In genomic region chrX:41332005-41332404, GRCh38 we compare ENCODE assay signal across 8 cellular contexts. TPM values are rescaled to one million over a fixed set of nuclear protein-coding genes. Genes with fewer than 3 reads are reported as not detected.
DNase-seq lines count a peak whose midpoint lies in the region; ATAC-seq, FAIRE-seq and TF ChIP-seq lines count a peak whose summit lies in the region.

No MANE protein-coding gene starts in this region.

- no peaks in the 10 kb centered on the region for H3K27me3 Mint-ChIP-seq in Calu3 (ENCODE audit: unreplicated experiment)

- ATAC-seq in GM18517 (IDR thresholded peaks at IDR 0.05; ENCODE audit: unreplicated experiment) (no peak), HG03354 (IDR thresholded peaks at IDR 0.05; ENCODE audit: poor library complexity, severe bottlenecking, unreplicated experiment) (no peak)

- no TSS peak for BruUV-seq in Calu3 (replicated peaks; lab: Mats Ljungman, UMichigan)

- intact Hi-C loops in Calu3 (cut with micrococcal nuclease; ENCODE audit: unreplicated experiment), result loop anchor here (5.0 to 10.0 kb wide), 2 partner anchors 53 to 55 kb away; no protein-coding TSS in a partner anchor

- TF ChIP-seq CTCF in Calu3 (IDR thresholded peaks at IDR 0.05; ENCODE audit: unreplicated experiment) (no peak), H1 (IDR thresholded peaks at IDR 0.05; ENCODE audit: control extremely low read depth in 1 of 3, insufficient read depth in 1 of 3, low read depth in 1 of 3, low read length in 3 of 3) (no peak), neutrophil (IDR thresholded peaks at IDR 0.05) (no peak)

- no peak overlapping the region for H2BK12ac ChIP-seq in H1 (ENCODE audit: low read depth, low read length)

- peak overlapping the region in 1 of 4 experiments; percentile 74; a peak in 1 of 7 replicates for H3K9ac ChIP-seq in H1 (replicated peaks in 1 of 4; ENCODE audit: extremely low read depth in 1 of 4, low read depth in 3 of 4, low read length in 3 of 4)

- no peaks in the 10 kb centered on the region for H3K4me1 Mint-ChIP-seq in Calu3 (ENCODE audit: low read depth, unreplicated experiment)

- no peak overlapping the region for H2AFZ ChIP-seq in H1 (ENCODE audit: low read length)

- no peak overlapping the region for H3K18ac ChIP-seq in H1 (ENCODE audit: extremely low read depth, low read length)

- H3K9me3 Mint-ChIP-seq in Calu3 (ENCODE audit: low read depth, unreplicated experiment), result no peaks in the 10 kb centered on the region

- CTCF ChIA-PET in Calu3 (lab: Charles Lee) (interaction anchor here (0.6 to 1.0 kb wide), 3 partner anchors 52 to 191 kb away, joined by 3 to 4 read pairs (median 3); no protein-coding TSS in a partner anchor), H1 (lab: Charles Lee; ENCODE audit: partially characterized antibody) (interaction anchor here (0.5 kb wide), 1 partner anchor 939 kb away, joined by 3 read pairs; no protein-coding TSS in a partner anchor)

- H3K36me3 Mint-ChIP-seq in Calu3 (ENCODE audit: insufficient read depth, unreplicated experiment), result peaks cover 51% of the 10 kb centered on the region

- no peak overlapping the region for H2AK5ac ChIP-seq in H1 (ENCODE audit: low read depth, low read length)

- no peak overlapping the region for H2BK120ac ChIP-seq in H1 (replicated peaks; ENCODE audit: low read depth, low read length)

- H3K4me3 ChIP-seq in H1 (ENCODE audit: extremely low read depth in 1 of 4, insufficient read depth in 2 of 4, low read depth in 3 of 4, low read length in 4 of 4), result peak overlapping the region in 2 of 4 experiments; percentile 66 to 99; a peak in 4 of 8 replicates
- peak overlapping the region; percentile 81 to 93 for H3K4me3 ChIP-seq in neutrophil (ENCODE audit: low read depth in 1 of 2, low read length in 1 of 2)

- H3K23ac ChIP-seq in H1 (ENCODE audit: insufficient read length), result no peak overlapping the region

- H3K79me1 ChIP-seq in H1 (ENCODE audit: low read depth, low read length), result no peaks in the 10 kb centered on the region

- peaks cover 25 to 39% of the 10 kb centered on the region in 2 experiments for H3K79me2 ChIP-seq in H1 (ENCODE audit: control insufficient read depth in 1 of 2, insufficient read depth in 2 of 2, low read length in 2 of 2)

- TF ChIP-seq EP300 in H1 (IDR thresholded peaks at IDR 0.05; ENCODE audit: borderline replicate concordance in 1 of 2, low read depth in 2 of 2, low read length in 2 of 2), result no peak

- H3K56ac ChIP-seq in H1 (replicated peaks; ENCODE audit: insufficient read length, low read depth, low read length), result no peak overlapping the region

- TF ChIP-seq POLR2A in H1 (IDR thresholded peaks at IDR 0.05; ENCODE audit: control extremely low read depth in 1 of 2, low read depth in 2 of 2, low read length in 2 of 2), result no peak

- WGBS in H1 (ENCODE audit: extremely low coverage in 1 of 2, insufficient coverage in 1 of 2, insufficient read length in 1 of 2, insufficient replicate concordance in 2 of 2, low coverage in 1 of 2, low lambda C conversion rate in 2 of 2, missing lambda C conversion rate in 1 of 2), 2 experiments, result 50% methylated on average over 4 of the region's 4 CpGs; no CpG with 5 or more reads in 1 of the 2 experiments

- H4K8ac ChIP-seq in H1 (ENCODE audit: extremely low read depth, insufficient read depth, low read length), result no peak overlapping the region

- H3K14ac ChIP-seq in H1 (ENCODE audit: insufficient read length), result no peak overlapping the region

- no peak overlapping the region for H2BK5ac ChIP-seq in H1 (ENCODE audit: low read depth, low read length)

- H4K5ac ChIP-seq in H1 (ENCODE audit: insufficient read length, low read depth, low read length), result no peak overlapping the region

- no peak for TF ChIP-seq RAD21 in H1 (IDR thresholded peaks at IDR 0.05 in 1 of 2, conservative IDR thresholded peaks at IDR 0.05 in 1 of 2; ENCODE audit: low read depth in 2 of 2, low read length in 2 of 2)

- H3K27me3 ChIP-seq in H1 (replicated peaks in 1 of 4; ENCODE audit: control insufficient read depth in 3 of 4, extremely low read depth in 1 of 4, insufficient read depth in 3 of 4, low read length in 3 of 4) (no peaks in the 10 kb centered on the region), neutrophil (no peaks in the 10 kb centered on the region)

- H3K4ac ChIP-seq in H1 (replicated peaks; ENCODE audit: insufficient read length, low read depth, low read length), result no peak overlapping the region

- 0 out of 2 replicates have a peak, but pooled peaks cover 2% of the 10 kb centered on the region for H3K23me2 ChIP-seq in H1 (ENCODE audit: low read depth, low read length)

- H3K4me2 ChIP-seq in H1 (ENCODE audit: insufficient read depth in 1 of 2, low read depth in 2 of 2, low read length in 2 of 2), result peak overlapping the region; percentile 76 to 86

- H3K27ac ChIP-seq in H1 (ENCODE audit: low read depth, low read length) (no peak overlapping the region), neutrophil (peak overlapping the region; percentile 100)

- peak overlapping the region; percentile 73 for H3K4me3 Mint-ChIP-seq in Calu3 (ENCODE audit: low read depth, unreplicated experiment)

- H3K4me1 ChIP-seq in H1 (replicated peaks in 1 of 4; ENCODE audit: control insufficient read depth in 3 of 4, insufficient read depth in 4 of 4, low read length in 3 of 4) (peaks cover 0 to 11% (median 5%) of the 10 kb centered on the region in 4 experiments; a peak in 4 of 7 replicates), neutrophil (ENCODE audit: control insufficient read depth in 1 of 2, insufficient read depth in 1 of 2, low read depth in 1 of 2, low read length in 1 of 2) (peaks cover 25 to 51% of the 10 kb centered on the region in 2 experiments)

- POLR2A ChIA-PET in H1 (lab: Charles Lee; ENCODE audit: partially characterized antibody), result interaction anchor here (0.8 to 1.9 kb wide), 3 partner anchors 31 to 56 kb away, joined by 3 to 4 read pairs (median 3); no protein-coding TSS in a partner anchor

- H2BK20ac ChIP-seq in H1 (ENCODE audit: low read length), result no peak overlapping the region

- H4K91ac ChIP-seq in H1 (replicated peaks; ENCODE audit: insufficient read length, low read length), result no peak overlapping the region

- H4K20me1 ChIP-seq in H1 (replicated peaks in 1 of 2; ENCODE audit: control insufficient read depth in 1 of 2, insufficient read depth in 2 of 2, low read length in 2 of 2), result peaks cover 10 to 15% of the 10 kb centered on the region in 2 experiments

- H3K9me3 ChIP-seq in H1 (ENCODE audit: insufficient read depth in 2 of 2, low read depth in 1 of 2, low read length in 1 of 2) (no peaks in the 10 kb centered on the region), neutrophil (no peaks in the 10 kb centered on the region)

- no peak for FAIRE-seq in H1 (lab: Jason Lieb, UNC)

- peak overlapping the region; percentile 100 for H3K27ac Mint-ChIP-seq in Calu3 (ENCODE audit: unreplicated experiment)

- H3K36me3 ChIP-seq in H1 (ENCODE audit: control insufficient read depth in 2 of 4, insufficient read depth in 4 of 4, low read length in 3 of 4), result peaks cover 0 to 10% (median 0%) of the 10 kb centered on the region in 4 experiments; a peak in 2 of 8 replicates
- H3K36me3 ChIP-seq in neutrophil, result no peaks in the 10 kb centered on the region

- no peak for DNase-seq in Calu3
- peak; percentile 50 to 68 for DNase-seq in NCI-H526 (lab: John Stamatoyannopoulos, UW)
- DNase-seq in H1 (ENCODE audit: low read depth in 1 of 2, low spot score in 2 of 2), result no peak
- DNase-seq in NCI-H446 treated with DMSO at 0.1 percent for 48 hours (lab: John Stamatoyannopoulos, UW), result no peak
- DNase-seq in NCI-H187 (lab: John Stamatoyannopoulos, UW), result no peak

- no peak overlapping the region for H2BK15ac ChIP-seq in H1 (ENCODE audit: low read length)

TF ChIP-seq in H1, 55 proteins besides CTCF, POLR2A, EP300 and RAD21 (continues in another document):
- TF ChIP-seq SP2 (IDR thresholded peaks at IDR 0.05; ENCODE audit: low read length), result no peak
- no peak for TF ChIP-seq POLR2AphosphoS5 (IDR thresholded peaks at IDR 0.05; ENCODE audit: low read depth, low read length)
- TF ChIP-seq POU5F1 (IDR thresholded peaks at IDR 0.05; ENCODE audit: low read depth, low read length), result no peak
- TF ChIP-seq PHF8 (conservative IDR thresholded peaks at IDR 0.05; ENCODE audit: low read depth, low read length), result no peak
- TF ChIP-seq CREB1 (IDR thresholded peaks at IDR 0.05), result no peak
- TF ChIP-seq NANOG (IDR thresholded peaks at IDR 0.05; ENCODE audit: insufficient read depth, low read depth, low read length, poor library complexity, severe bottlenecking), result no peak
- TF ChIP-seq JUN (IDR thresholded peaks at IDR 0.05; ENCODE audit: low read depth, low read length), result no peak
- TF ChIP-seq FOSL1 (IDR thresholded peaks at IDR 0.05; ENCODE audit: insufficient read depth, low read depth, low read length), result no peak
- TF ChIP-seq, protein P1, sequence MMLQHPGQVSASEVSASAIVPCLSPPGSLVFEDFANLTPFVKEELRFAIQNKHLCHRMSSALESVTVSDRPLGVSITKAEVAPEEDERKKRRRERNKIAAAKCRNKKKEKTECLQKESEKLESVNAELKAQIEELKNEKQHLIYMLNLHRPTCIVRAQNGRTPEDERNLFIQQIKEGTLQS (IDR thresholded peaks at IDR 0.05; ENCODE audit: insufficient read depth, low read depth, low read length), result no peak
- no peak for TF ChIP-seq CTBP2 (IDR thresholded peaks at IDR 0.05; ENCODE audit: borderline replicate concordance, insufficient read depth, insufficient read length, low read length)
- no peak for TF ChIP-seq TCF12 (IDR thresholded peaks at IDR 0.05; ENCODE audit: low read depth, low read length)
- no peak for TF ChIP-seq USF2 (IDR thresholded peaks at IDR 0.05; ENCODE audit: low read length)
- TF ChIP-seq JUND (IDR thresholded peaks at IDR 0.05; ENCODE audit: low read length), result no peak
- no peak for TF ChIP-seq RNF2 (IDR thresholded peaks at IDR 0.05; ENCODE audit: borderline replicate concordance, low read depth, low read length, missing control alignments, poor library complexity, severe bottlenecking)

RNA-seq across cellular contexts. Expression of gene DDX3X, which starts 2.0 kb away (rescaled TPM):
- total RNA-seq in Calu3 (2022), result 308 and 321 TPM in 2 replicates
- total RNA-seq in H1 (2021; fragmentation: NEBNext Ultra II Directional; extraction: Animal tissue kit (Norgen Biotek cat#: 25700)), result 274 and 291 TPM in 2 replicates
- polyA plus RNA-seq in H1 (2011; rRNA removed), result 29.9 and 39.4 TPM in 2 replicates
- polyA plus RNA-seq in H1 (2011; cell fraction: cytosol; rRNA removed), result 70.9 TPM
- 49.5 TPM for polyA plus RNA-seq in H1 (2011; cell fraction: nucleus; rRNA removed)
- 115 to 172 TPM (median 160 TPM) in 4 replicates for polyA plus RNA-seq in H1 (2012, experiment 1 of 2)
- polyA plus RNA-seq in H1 (2012, experiment 2 of 2), result 9.3 TPM
- polyA plus RNA-seq in H1 (2013, experiment 1 of 2), result 102 TPM
- 98.2 TPM for polyA plus RNA-seq in H1 (2013, experiment 2 of 2)
- 141 and 144 TPM in 2 replicates for polyA minus RNA-seq in H1 (2011; rRNA and poly(A)+ RNA removed)
- 124 TPM for polyA minus RNA-seq in H1 (2011; cell fraction: cytosol; rRNA and poly(A)+ RNA removed)
- 189 TPM for polyA minus RNA-seq in H1 (2011; cell fraction: nucleus; rRNA and poly(A)+ RNA removed)

Comparison
In these comparisons a context has a peak if more than half of its experiments do, and no peak if none do; other contexts are left out.
1. DNase-seq: peak in NCI-H526 (2 of 2); none in Calu3 (single experiment), H1 (0 of 2), NCI-H446 treated with DMSO at 0.1 percent for 48 hours (single experiment) and NCI-H187 (0 of 2).